ENCODE assay signal across 9 cellular contexts in genomic region chr1:171488190-171488929, GRCh38. TPM values are rescaled to one million over a fixed set of nuclear protein-coding genes. Genes with fewer than 3 reads are reported as not detected.
DNase-seq lines count a peak whose midpoint lies in the region; TF ChIP-seq lines count a peak whose summit lies in the region.
"Had no signal": no experiment of that assay in that cellular context is flagged by ENCODE, and none has a peak within 500 bp of the region (broad histone marks: within the 10 kb centered on the region; RNA-seq: fewer than 3 reads in every experiment).

No MANE protein-coding gene starts in this region.

- peak overlapping the region; percentile 86 for H3K4me3 ChIP-seq in Loucy (ENCODE audit: low read length, poor library complexity, severe bottlenecking)

- peaks cover 51% of the 10 kb centered on the region for H3K4me1 ChIP-seq in Loucy (ENCODE audit: insufficient read depth, low read length, poor library complexity, severe bottlenecking)

- H3F3A ChIP-seq in Loucy (ENCODE audit: low read depth): no peaks in the 10 kb centered on the region; the same call in 1 of the 2 replicates

- intact Hi-C loops in Calu3 (cut with micrococcal nuclease; ENCODE audit: unreplicated experiment): no loop called here
- intact Hi-C loops in MCF 10A (cut with micrococcal nuclease): loop anchor here (5.0 to 10.0 kb wide), 4 partner anchors 256 to 524 kb away; partner anchors contain the start of gene VAMP4

- POLR2A ChIA-PET in MCF 10A (lab: Yijun Ruan, JAX) (interaction anchor here (0.8 to 1.3 kb wide), 5 partner anchors 8 to 47 kb away, joined by 3 to 4 read pairs (median 3); no protein-coding TSS in a partner anchor), GM10248 (lab: Yijun Ruan, JAX) (no interaction called here)

- no peaks in the 10 kb centered on the region for H3K9me2 ChIP-seq in Loucy (replicated peaks; ENCODE audit: low read depth, low read length)

- H3K4me2 ChIP-seq in Loucy (ENCODE audit: low read depth, low read length, poor library complexity, severe bottlenecking): peak overlapping the region; percentile 96

- H3K9me3 ChIP-seq in Loucy (ENCODE audit: insufficient read depth, low read depth, low read length): no peaks in the 10 kb centered on the region

- H4K20me1 ChIP-seq in Loucy (ENCODE audit: insufficient read depth, low read length, poor library complexity, severe bottlenecking): peaks cover 78% of the 10 kb centered on the region

- H3K27me3 ChIP-seq in Loucy (ENCODE audit: insufficient read depth, low read length, poor library complexity, severe bottlenecking): no peaks in the 10 kb centered on the region

- DNase-seq in Calu3: no peak
- peak; percentile 22 for DNase-seq in MCF 10A (ENCODE audit: unreplicated experiment)
- no peak for DNase-seq in neural crest cell (ENCODE audit: low read depth, low spot score)
- DNase-seq in GM10248 (ENCODE audit: extremely low spot score): no peak
- no peak for DNase-seq in NCI-H446 treated with DMSO at 0.1 percent for 48 hours (lab: John Stamatoyannopoulos, UW)
- no peak for DNase-seq in activated CD4-positive, CD25-positive, alpha-beta regulatory T cell treated with anti-CD3 and anti-CD28 coated beads, Interleukin-2, amount 50 U/mL, for 72 hours
- DNase-seq in NCI-H146 (lab: John Stamatoyannopoulos, UW): no peak
- DNase-seq: DMS79 treated with DMSO at 0.1 percent for 48 hours had no signal

- H3K27ac Mint-ChIP-seq in Calu3 (ENCODE audit: unreplicated experiment) (peak overlapping the region; percentile 42), MCF 10A (ENCODE audit: low read depth, unreplicated experiment) (peak overlapping the region; percentile 78), neural crest cell (ENCODE audit: unreplicated experiment) (no peak overlapping the region)

- BruUV-seq in Calu3 (replicated peaks; lab: Mats Ljungman, UMichigan): no TSS peak
- BruUV-seq in MCF 10A (replicated peaks; lab: Mats Ljungman, UMichigan): no TSS peak

- peaks cover 61% of the 10 kb centered on the region for H3K4me1 Mint-ChIP-seq in Calu3 (ENCODE audit: low read depth, unreplicated experiment)
- H3K4me1 Mint-ChIP-seq in MCF 10A (ENCODE audit: insufficient read depth, unreplicated experiment): peaks cover 55% of the 10 kb centered on the region
- peaks cover 47% of the 10 kb centered on the region for H3K4me1 Mint-ChIP-seq in neural crest cell

- no peak overlapping the region for H2AFZ ChIP-seq in Loucy (ENCODE audit: low read length)

- H3K9me3 Mint-ChIP-seq in Calu3 (ENCODE audit: low read depth, unreplicated experiment): no peaks in the 10 kb centered on the region
- no peaks in the 10 kb centered on the region for H3K9me3 Mint-ChIP-seq in MCF 10A (ENCODE audit: unreplicated experiment)
- no peaks in the 10 kb centered on the region for H3K9me3 Mint-ChIP-seq in neural crest cell

- H3K27me3 Mint-ChIP-seq in Calu3 (ENCODE audit: unreplicated experiment) (no peaks in the 10 kb centered on the region), MCF 10A (ENCODE audit: insufficient read depth, unreplicated experiment) (no peaks in the 10 kb centered on the region), neural crest cell (ENCODE audit: low read depth) (no peaks in the 10 kb centered on the region)

- H3K9ac ChIP-seq in Loucy (ENCODE audit: low read depth, low read length, poor library complexity, severe bottlenecking): peak overlapping the region; percentile 96

- TF ChIP-seq CTCF in Calu3 (IDR thresholded peaks at IDR 0.05; ENCODE audit: unreplicated experiment) (no peak), Loucy (conservative IDR thresholded peaks at IDR 0.05; ENCODE audit: low read length) (no peak), MCF 10A (IDR thresholded peaks at IDR 0.05; ENCODE audit: unreplicated experiment) (no peak), neural crest cell (conservative IDR thresholded peaks at IDR 0.05) (no peak), GM10248 (IDR thresholded peaks at IDR 0.05; ENCODE audit: control extremely low read depth, extremely low read depth, low read depth, missing control alignments) (no peak)

- H3K79me2 ChIP-seq in Loucy (ENCODE audit: insufficient read depth, low read length): peaks cover 80% of the 10 kb centered on the region

- peak overlapping the region; percentile 99 for H3K4me3 Mint-ChIP-seq in Calu3 (ENCODE audit: low read depth, unreplicated experiment)
- peak overlapping the region; percentile 80 for H3K4me3 Mint-ChIP-seq in MCF 10A (ENCODE audit: unreplicated experiment)
- peak overlapping the region; percentile 75 for H3K4me3 Mint-ChIP-seq in neural crest cell

- CTCF ChIA-PET in Calu3 (lab: Charles Lee): no interaction called here
- CTCF ChIA-PET in MCF 10A (lab: Yijun Ruan, JAX): interaction anchor here (0.6 to 5.4 kb wide), 2 partner anchors 9 to 57 kb away, joined by 3 to 73 read pairs; no protein-coding TSS in a partner anchor
- CTCF ChIA-PET in GM10248 (lab: Yijun Ruan, JAX): interaction anchor here (2.8 kb wide), 1 partner anchor 12 kb away, joined by 15 read pairs; no protein-coding TSS in a partner anchor

- peaks cover 3% of the 10 kb centered on the region; the same call in 1 of the 2 replicates for H3K36me3 ChIP-seq in Loucy (ENCODE audit: insufficient read depth, low read length)

- H3K36me3 Mint-ChIP-seq in Calu3 (ENCODE audit: insufficient read depth, unreplicated experiment) (peaks cover 62% of the 10 kb centered on the region), MCF 10A (ENCODE audit: insufficient read depth, unreplicated experiment) (peaks cover 39% of the 10 kb centered on the region), neural crest cell (ENCODE audit: low read depth) (peaks cover 2% of the 10 kb centered on the region)

RNA-seq across cellular contexts. Expression of gene PRRC2C, which starts 3.0 kb away (rescaled TPM):
- 227 and 238 TPM in 2 replicates for total RNA-seq in Calu3 (2022)
- 296 and 298 TPM in 2 replicates for total RNA-seq in MCF 10A (2022)
- total RNA-seq in neural crest cell: 218 and 241 TPM in 2 replicates
